Comparison of ENCODE assay signal across 16 cellular contexts in the genomic region with DNA sequence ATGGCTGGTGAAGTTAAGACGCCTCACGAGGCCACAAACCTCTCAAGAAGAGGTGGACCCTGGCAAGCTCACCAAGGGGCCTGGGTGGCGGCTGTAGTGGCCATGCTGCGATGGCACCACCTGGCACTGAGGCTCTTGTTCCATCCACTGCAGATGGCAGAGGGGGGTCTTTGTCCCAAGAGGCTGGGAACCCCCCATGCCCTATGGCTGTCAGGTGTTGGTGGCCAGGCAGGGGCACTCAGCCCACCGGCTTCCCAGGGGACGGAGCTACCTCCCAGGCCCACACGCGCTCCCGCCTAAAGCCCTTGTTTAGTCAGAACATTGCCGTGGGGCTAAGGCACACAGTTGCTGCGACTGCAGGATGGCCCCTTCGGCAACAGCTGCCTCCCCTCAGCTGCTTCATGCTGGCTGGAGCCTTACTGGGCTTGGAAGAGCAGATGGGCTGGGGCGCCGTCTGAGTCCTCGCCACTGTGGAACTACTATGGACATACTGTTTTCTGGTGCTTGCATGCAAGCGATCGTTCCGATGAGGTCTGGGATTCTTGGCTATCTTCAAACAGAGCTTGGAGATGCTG. TPM values are rescaled to one million over a fixed set of nuclear protein-coding genes. Genes with fewer than 3 reads are reported as not detected.
A peak's percentile ranks its signal among the peaks of the same experiment; 100 is the strongest.
DNase-seq lines count a peak whose midpoint lies in the region; ATAC-seq and TF ChIP-seq lines count a peak whose summit lies in the region.
"Had no signal": no experiment of that assay in that cellular context is flagged by ENCODE, and none has a peak within 500 bp of the region (broad histone marks: within the 10 kb centered on the region; RNA-seq: fewer than 3 reads in every experiment).

No MANE protein-coding gene starts in this region.

- no peak overlapping the region for H3K23ac ChIP-seq in IMR-90 (ENCODE audit: low read depth, low read length)

- no peaks in the 10 kb centered on the region for H3K79me1 ChIP-seq in IMR-90 (ENCODE audit: low read depth in 1 of 2, low read length in 2 of 2)

- H3K36me3 ChIP-seq in IMR-90 (ENCODE audit: control insufficient read depth, insufficient read depth, low read length): no peaks in the 10 kb centered on the region
- H3K36me3 ChIP-seq in osteoblast (ENCODE audit: insufficient read depth, low read length): no peaks in the 10 kb centered on the region
- H3K36me3 ChIP-seq: BE2C, HAP-1 had no signal

- dilution Hi-C loops in IMR-90 (cut with HindIII; ENCODE audit: low sequenced_read_pairs, unreplicated experiment): loop anchor here (25.0 kb wide), 1 partner anchor 104 kb away; the partner anchor contains the start of gene LRRC27

- H3K9ac ChIP-seq in IMR-90 (ENCODE audit: low read depth, low read length): no peak overlapping the region

- H3K4me2 ChIP-seq in IMR-90 (ENCODE audit: low read depth, low read length) (no peak overlapping the region), osteoblast (ENCODE audit: insufficient read depth, low read length) (no peak overlapping the region)

- intact Hi-C loops in IMR-90 (cut with micrococcal nuclease): no loop called here

- H3K27me3 Mint-ChIP-seq in activated CD4-positive, alpha-beta T cell treated with anti-CD3 and anti-CD28 coated beads, Interleukin-2, amount 10 ng/mL, durations not matched to agents 7 days and 5 days: no peaks in the 10 kb centered on the region
- peaks cover 20% of the 10 kb centered on the region for H3K27me3 Mint-ChIP-seq in glutamatergic neuron (ENCODE audit: unreplicated experiment)
- H3K27me3 Mint-ChIP-seq: CD4-positive, CD25-positive, alpha-beta regulatory T cell had no signal

- H3K9me1 ChIP-seq in IMR-90 (ENCODE audit: insufficient read depth, low read length): no peaks in the 10 kb centered on the region; the same call in 1 of the 2 replicates

- H3K18ac ChIP-seq in IMR-90 (ENCODE audit: low read depth, low read length): no peak overlapping the region

- TF ChIP-seq POLR2A in IMR-90 (IDR thresholded peaks at IDR 0.05; ENCODE audit: low read depth, low read length): no peak

- H4K91ac ChIP-seq in IMR-90 (ENCODE audit: insufficient read depth, low read depth, low read length): no peak overlapping the region

- H2AFZ ChIP-seq in IMR-90 (replicated peaks; ENCODE audit: low read length, poor library complexity): peak overlapping the region; percentile 43
- no peak overlapping the region for H2AFZ ChIP-seq in osteoblast (ENCODE audit: low read length)

- H2BK20ac ChIP-seq in IMR-90 (ENCODE audit: low read depth, low read length): no peak overlapping the region

- no peak overlapping the region for H3K14ac ChIP-seq in IMR-90 (replicated peaks; ENCODE audit: low read depth, low read length)

- H3K27me3 ChIP-seq in IMR-90 (ENCODE audit: control insufficient read depth, insufficient read depth, low read length) (peaks cover 7% of the 10 kb centered on the region; the same call in 1 of the 2 replicates), osteoblast (ENCODE audit: insufficient read depth, low read length) (no peaks in the 10 kb centered on the region)
- H3K27me3 ChIP-seq: BE2C had no signal

- peak overlapping the region; percentile 92 for H3K27ac Mint-ChIP-seq in activated CD4-positive, alpha-beta T cell treated with anti-CD3 and anti-CD28 coated beads, Interleukin-2, amount 10 ng/mL, durations not matched to agents 7 days and 5 days
- peak overlapping the region; percentile 48 for H3K27ac Mint-ChIP-seq in glutamatergic neuron (ENCODE audit: unreplicated experiment)

- no peak overlapping the region for H2AK9ac ChIP-seq in IMR-90 (replicated peaks; ENCODE audit: low read depth, low read length, poor library complexity)

- TF ChIP-seq CTCF in IMR-90 (conservative IDR thresholded peaks at IDR 0.05; ENCODE audit: low read depth, low read length) (no peak), glutamatergic neuron (IDR thresholded peaks at IDR 0.05; ENCODE audit: partially characterized antibody, unreplicated experiment) (no peak), osteoblast (IDR thresholded peaks at IDR 0.05; ENCODE audit: extremely low read depth, low read depth, low read length) (no peak)

- no peak overlapping the region for H2BK15ac ChIP-seq in IMR-90 (ENCODE audit: low read depth, low read length)

- H2BK120ac ChIP-seq in IMR-90 (ENCODE audit: low read depth, low read length): no peak overlapping the region

- no peak overlapping the region for H3K4me3 Mint-ChIP-seq in activated CD4-positive, alpha-beta T cell treated with anti-CD3 and anti-CD28 coated beads, Interleukin-2, amount 10 ng/mL, durations not matched to agents 7 days and 5 days
- no peak overlapping the region for H3K4me3 Mint-ChIP-seq in glutamatergic neuron (ENCODE audit: unreplicated experiment)

- POLR2A ChIA-PET in activated CD4-positive, alpha-beta T cell treated with anti-CD3 and anti-CD28 coated beads, Interleukin-2, amount 10 ng/mL, durations not matched to agents 7 days and 5 days (lab: Charles Lee): no interaction called here
- POLR2A ChIA-PET in IMR-90 (lab: Charles Lee; ENCODE audit: unreplicated experiment): no interaction called here

- no peak overlapping the region for H2AK5ac ChIP-seq in IMR-90 (ENCODE audit: low read depth, low read length)

- H3K4me1 ChIP-seq in IMR-90 (ENCODE audit: control insufficient read depth, insufficient read depth, low read length) (no peaks in the 10 kb centered on the region), osteoblast (ENCODE audit: insufficient read depth, low read length) (no peaks in the 10 kb centered on the region)
- H3K4me1 ChIP-seq: BE2C, HAP-1 had no signal

- H3K56ac ChIP-seq in IMR-90 (ENCODE audit: extremely low read depth, insufficient read depth, low read length): no peak overlapping the region

- no TSS peak for BruUV-seq in IMR-90 (replicated peaks; lab: Mats Ljungman, UMichigan)

- no peak overlapping the region for H3K27ac ChIP-seq in IMR-90 (ENCODE audit: insufficient read depth, low read length)
- H3K27ac ChIP-seq in osteoblast (ENCODE audit: low read depth, low read length): no peak overlapping the region

- H3K4me3 ChIP-seq in IMR-90 (ENCODE audit: insufficient read depth, low read depth, low read length): no peak overlapping the region
- no peak overlapping the region for H3K4me3 ChIP-seq in osteoblast (ENCODE audit: insufficient read depth, low read length)
- H3K4me3 ChIP-seq: HAP-1 had no signal

- no peak overlapping the region for H3K4ac ChIP-seq in IMR-90 (ENCODE audit: low read depth, low read length)

- no peaks in the 10 kb centered on the region for H4K20me1 ChIP-seq in IMR-90 (ENCODE audit: insufficient read depth, low read length)
- H4K20me1 ChIP-seq in osteoblast (ENCODE audit: insufficient read depth, low read length): no peaks in the 10 kb centered on the region

- no peak for ATAC-seq in IMR-90 (ENCODE audit: low read depth)

- H3K9me3 ChIP-seq in IMR-90 (ENCODE audit: control insufficient read depth, insufficient read depth, low read length) (no peaks in the 10 kb centered on the region), osteoblast (ENCODE audit: low read depth, low read length) (no peaks in the 10 kb centered on the region)
- H3K9me3 ChIP-seq: BE2C, HAP-1 had no signal

- no peak overlapping the region for H4K5ac ChIP-seq in IMR-90 (ENCODE audit: low read depth, low read length)

- no peak for DNase-seq in activated CD4-positive, alpha-beta T cell treated with anti-CD3 and anti-CD28 coated beads, Interleukin-2, amount 10 ng/mL, durations not matched to agents 7 days and 5 days
- no peak for DNase-seq in activated CD4-positive, alpha-beta T cell treated with anti-CD3 and anti-CD28 coated beads for 4 hours
- DNase-seq in IMR-90 (no peak), glutamatergic neuron (peak; percentile 71), osteoblast (ENCODE audit: insufficient read length, low spot score, missing footprints) (peak; percentile 80), A172 (ENCODE audit: low spot score) (no peak), Ammon's horn (ENCODE audit: low spot score) (no peak)
- no peak for DNase-seq in activated effector memory CD4-positive, alpha-beta T cell treated with anti-CD3 and anti-CD28 coated beads, Interleukin-2, amount 50 U/mL, for 16 hours
- DNase-seq: BE2C; Calu3; CD4-positive, CD25-positive, alpha-beta regulatory T cell; DND-41; GDM1 had no signal

- H3K36me3 Mint-ChIP-seq in activated CD4-positive, alpha-beta T cell treated with anti-CD3 and anti-CD28 coated beads, Interleukin-2, amount 10 ng/mL, durations not matched to agents 7 days and 5 days (ENCODE audit: low read depth): peaks cover 3% of the 10 kb centered on the region
- H3K36me3 Mint-ChIP-seq in glutamatergic neuron (ENCODE audit: unreplicated experiment): no peaks in the 10 kb centered on the region
- H3K36me3 Mint-ChIP-seq: CD4-positive, CD25-positive, alpha-beta regulatory T cell; IgD-negative memory B cell had no signal

- H2BK5ac ChIP-seq in IMR-90 (ENCODE audit: low read depth, low read length, poor library complexity, severe bottlenecking): no peak overlapping the region

- H3K79me2 ChIP-seq in osteoblast (ENCODE audit: insufficient read depth, low read length): no peaks in the 10 kb centered on the region

- TF ChIP-seq RAD21 in IMR-90 (IDR thresholded peaks at IDR 0.05; ENCODE audit: low read length): no peak

- no peak overlapping the region for H4K8ac ChIP-seq in IMR-90 (ENCODE audit: low read depth in 2 of 2, low read length in 2 of 2)

- in situ Hi-C loops in IMR-90 (cut with MboI; ENCODE audit: low sequenced_read_pairs): no loop called here

- no peaks in the 10 kb centered on the region for H3K9me3 Mint-ChIP-seq in activated CD4-positive, alpha-beta T cell treated with anti-CD3 and anti-CD28 coated beads, Interleukin-2, amount 10 ng/mL, durations not matched to agents 7 days and 5 days
- H3K9me3 Mint-ChIP-seq in glutamatergic neuron (ENCODE audit: unreplicated experiment): peaks cover 18% of the 10 kb centered on the region
- H3K9me3 Mint-ChIP-seq: CD4-positive, CD25-positive, alpha-beta regulatory T cell; IgD-negative memory B cell had no signal

- 40% methylated on average over 14 of the region's 18 CpGs; no CpG with 5 or more reads in 1 of the 2 experiments for WGBS in IMR-90 (ENCODE audit: extremely low coverage in 2 of 2, insufficient read length in 1 of 2), 2 experiments

- H3K4me1 Mint-ChIP-seq in activated CD4-positive, alpha-beta T cell treated with anti-CD3 and anti-CD28 coated beads, Interleukin-2, amount 10 ng/mL, durations not matched to agents 7 days and 5 days: peaks cover 41% of the 10 kb centered on the region
- H3K4me1 Mint-ChIP-seq in glutamatergic neuron (ENCODE audit: low read depth, unreplicated experiment): peaks cover 21% of the 10 kb centered on the region

- CTCF ChIA-PET in activated CD4-positive, alpha-beta T cell treated with anti-CD3 and anti-CD28 coated beads, Interleukin-2, amount 10 ng/mL, durations not matched to agents 7 days and 5 days (lab: Charles Lee): interaction anchor here (1.1 to 1.5 kb wide), 4 partner anchors 10 to 213 kb away, joined by 3 to 4 read pairs (median 3); no protein-coding TSS in a partner anchor
- CTCF ChIA-PET in IMR-90 (lab: Yijun Ruan, JAX): no interaction called here

RNA-seq across cellular contexts. Expression of gene DPYSL4, which starts 46.8 kb away (rescaled TPM):
- total RNA-seq in activated CD4-positive, alpha-beta T cell treated with anti-CD3 and anti-CD28 coated beads, Interleukin-2, amount 10 ng/mL, durations not matched to agents 7 days and 5 days: 1 to 10 TPM; 1.2 to 1.6 TPM
- 7.2 and 8.1 TPM in 2 replicates for total RNA-seq in IMR-90 (2012; rRNA removed)
- 30.5 and 33.7 TPM in 2 replicates for polyA plus RNA-seq in IMR-90 (2012; rRNA removed)
- 21.2 and 32.9 TPM in 2 replicates for polyA plus RNA-seq in IMR-90 (2012; cell fraction: cytosol; rRNA removed)
- polyA plus RNA-seq in IMR-90 (2012; cell fraction: nucleus; rRNA removed; ENCODE audit: low replicate concordance): 68.7 and 195 TPM in 2 replicates
- total RNA-seq in glutamatergic neuron (ENCODE audit: unreplicated experiment): 402 TPM
- total RNA-seq in osteoblast: 0.72 and 2.4 TPM in 2 replicates
- 16.2 and 18.4 TPM in 2 replicates for total RNA-seq in A172 (2014; rRNA removed; shearing (Covaris generic))
- total RNA-seq: Calu3, HT-29 had no signal
- polyA plus RNA-seq: IgD-negative memory B cell had no signal

Comparison
In these comparisons a context has a peak if more than half of its experiments do, and no peak if none do; other contexts are left out.
1. DNase-seq: peak in glutamatergic neuron (single experiment) and osteoblast (single experiment); none in activated CD4-positive, alpha-beta T cell treated with anti-CD3 and anti-CD28 coated beads, Interleukin-2, amount 10 ng/mL, durations not matched to agents 7 days and 5 days (single experiment), activated CD4-positive, alpha-beta T cell treated with anti-CD3 and anti-CD28 coated beads for 4 hours (0 of 2), IMR-90 (single experiment), A172 (single experiment), activated effector memory CD4-positive, alpha-beta T cell treated with anti-CD3 and anti-CD28 coated beads, Interleukin-2, amount 50 U/mL, for 16 hours (single experiment) and Ammon's horn (single experiment).
2. RNA of gene DPYSL4, which starts 46.8 kb away (total RNA-seq): 402 TPM in glutamatergic neuron (single experiment); 16.2 to 18.4 TPM in A172, 7.2 to 8.1 TPM in IMR-90, 1.2 to 1.6 TPM in activated CD4-positive, alpha-beta T cell treated with anti-CD3 and anti-CD28 coated beads, Interleukin-2, amount 10 ng/mL, durations not matched to agents 7 days and 5 days and 0.72 to 2.4 TPM in osteoblast; every median in the first group is over 10 times any median in the second.